Comparison of ENCODE assay signal across 10 cellular contexts in the genomic region with DNA sequence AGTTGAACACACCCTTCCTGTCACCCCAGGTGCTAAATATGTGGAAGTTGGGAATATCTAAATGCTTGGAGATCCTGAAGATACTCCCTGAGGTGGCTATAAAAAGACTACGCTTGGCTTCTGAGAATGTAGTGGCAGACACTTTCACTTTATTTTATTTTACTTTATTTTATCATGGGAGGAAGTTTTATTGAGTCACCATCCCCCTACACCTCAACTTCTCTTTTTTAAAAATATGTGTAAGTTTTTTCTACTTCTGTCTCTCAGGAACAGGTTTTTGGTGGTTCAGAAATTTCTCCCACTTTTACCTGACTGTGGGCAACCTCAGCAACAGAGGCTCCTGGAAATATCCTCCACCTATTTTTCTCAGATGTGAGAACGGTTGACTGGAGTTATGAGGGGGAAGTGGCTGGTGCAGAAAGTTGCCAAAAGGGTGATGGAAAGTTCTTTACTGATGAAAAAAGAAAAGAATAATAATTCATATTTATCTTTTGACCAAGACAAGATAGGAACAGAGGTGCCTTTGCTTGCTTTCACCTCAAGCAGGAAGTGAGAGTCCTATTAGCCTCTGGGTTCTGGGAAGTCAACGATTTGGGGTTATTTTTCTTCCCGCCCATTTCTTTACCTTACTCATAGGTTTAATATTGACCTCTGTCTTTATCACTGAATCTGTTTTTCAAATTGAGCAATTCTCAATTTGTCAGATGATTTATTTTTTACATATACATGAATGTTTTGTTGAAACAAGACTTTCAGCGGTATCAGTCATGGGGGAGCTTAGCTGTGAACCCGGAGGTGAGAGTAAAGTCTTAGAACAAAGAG.
DNase-seq lines count a peak whose midpoint lies in the region; ATAC-seq and TF ChIP-seq lines count a peak whose summit lies in the region.
"Had no signal": no experiment of that assay in that cellular context is flagged by ENCODE, and none has a peak within 500 bp of the region (broad histone marks: within the 10 kb centered on the region; RNA-seq: fewer than 3 reads in every experiment).

No MANE protein-coding gene starts in this region.

- no peak overlapping the region for H3K4me3 ChIP-seq in CD8-positive, alpha-beta memory T cell (ENCODE audit: low read length)
- no peak overlapping the region for H3K4me3 ChIP-seq in tibial artery

- H3K36me3 Mint-ChIP-seq in CD8-positive, alpha-beta memory T cell: no peaks in the 10 kb centered on the region
- H3K36me3 Mint-ChIP-seq in T-helper 1 cell treated with Interleukin-12 subunit alpha and Interleukin-12 subunit beta and Interleukin-4 antibody, amounts not matched to agents 30 μg/mL and 1 μg/mL, for 36 hours (ENCODE audit: low read depth): no peaks in the 10 kb centered on the region

- H3K9me3 Mint-ChIP-seq in CD8-positive, alpha-beta memory T cell: no peaks in the 10 kb centered on the region
- no peaks in the 10 kb centered on the region for H3K9me3 Mint-ChIP-seq in T-helper 1 cell treated with Interleukin-12 subunit alpha and Interleukin-12 subunit beta and Interleukin-4 antibody, amounts not matched to agents 30 μg/mL and 1 μg/mL, for 36 hours

- H3K36me3 ChIP-seq in CD8-positive, alpha-beta memory T cell (ENCODE audit: insufficient read depth, low read length): no peaks in the 10 kb centered on the region
- no peaks in the 10 kb centered on the region for H3K36me3 ChIP-seq in tibial artery

- H3K27me3 Mint-ChIP-seq in CD8-positive, alpha-beta memory T cell: peaks cover 0 to 4% of the 10 kb centered on the region in 2 donors
- peaks cover 2% of the 10 kb centered on the region for H3K27me3 Mint-ChIP-seq in T-helper 1 cell treated with Interleukin-12 subunit alpha and Interleukin-12 subunit beta and Interleukin-4 antibody, amounts not matched to agents 30 μg/mL and 1 μg/mL, for 36 hours (ENCODE audit: low read depth)

- peaks cover 14 to 29% (median 20%) of the 10 kb centered on the region in 3 donors for H3K4me1 Mint-ChIP-seq in CD8-positive, alpha-beta memory T cell
- H3K4me1 Mint-ChIP-seq in T-helper 1 cell treated with Interleukin-12 subunit alpha and Interleukin-12 subunit beta and Interleukin-4 antibody, amounts not matched to agents 30 μg/mL and 1 μg/mL, for 36 hours (ENCODE audit: low read depth): peaks cover 25% of the 10 kb centered on the region

- H3K27ac ChIP-seq in CD8-positive, alpha-beta memory T cell (ENCODE audit: low read depth, low read length): no peak overlapping the region
- H3K27ac ChIP-seq in tibial artery: no peak overlapping the region
- H3K27ac ChIP-seq: parathyroid adenoma had no signal

- CTCF ChIA-PET in CD8-positive, alpha-beta memory T cell (lab: Charles Lee): interaction anchor here (1.2 kb wide), 1 partner anchor 11 kb away, joined by 4 read pairs; no protein-coding TSS in a partner anchor

- no peaks in the 10 kb centered on the region for H3K9me3 ChIP-seq in CD8-positive, alpha-beta memory T cell (ENCODE audit: low read length)
- H3K9me3 ChIP-seq in tibial artery: no peaks in the 10 kb centered on the region

- H3K4me1 ChIP-seq in CD8-positive, alpha-beta memory T cell (ENCODE audit: insufficient read depth, low read length): no peaks in the 10 kb centered on the region
- H3K4me1 ChIP-seq in tibial artery: peaks cover 0 to 5% (median 0%) of the 10 kb centered on the region in 4 donors
- H3K4me1 ChIP-seq: parathyroid adenoma had no signal

- H3K27me3 ChIP-seq in CD8-positive, alpha-beta memory T cell (ENCODE audit: insufficient read depth, low read length, poor library complexity, severe bottlenecking): no peaks in the 10 kb centered on the region
- H3K27me3 ChIP-seq in tibial artery: no peaks in the 10 kb centered on the region

- H3K4me3 Mint-ChIP-seq in CD8-positive, alpha-beta memory T cell: peak overlapping the region; percentile 6 to 79 (median 63)
- H3K4me3 Mint-ChIP-seq in T-helper 1 cell treated with Interleukin-12 subunit alpha and Interleukin-12 subunit beta and Interleukin-4 antibody, amounts not matched to agents 30 μg/mL and 1 μg/mL, for 36 hours: no peak overlapping the region

- peak; percentile 62 for ATAC-seq in GM19324 (IDR thresholded peaks at IDR 0.05; ENCODE audit: low FRiP score, unreplicated experiment)
- peak; percentile 66 for ATAC-seq in HG03060 (IDR thresholded peaks at IDR 0.05; ENCODE audit: low read depth, unreplicated experiment)

- no peak for DNase-seq in CD8-positive, alpha-beta memory T cell
- DNase-seq in tibial artery (no peak), AG20443 (ENCODE audit: low spot score) (no peak), SK-N-DZ (ENCODE audit: low spot score) (no peak), amniotic stem cell (lab: John Stamatoyannopoulos, UW) (no peak)
- DNase-seq: NCI-H187 had no signal

- POLR2A ChIA-PET in CD8-positive, alpha-beta memory T cell (lab: Charles Lee): no interaction called here

- peak overlapping the region in 1 of 8 donors; percentile 22 for H3K27ac Mint-ChIP-seq in CD8-positive, alpha-beta memory T cell
- H3K27ac Mint-ChIP-seq in T-helper 1 cell treated with Interleukin-12 subunit alpha and Interleukin-12 subunit beta and Interleukin-4 antibody, amounts not matched to agents 30 μg/mL and 1 μg/mL, for 36 hours: peak overlapping the region; percentile 2

- TF ChIP-seq CTCF in tibial artery (IDR thresholded peaks at IDR 0.05): no peak

- intact Hi-C loops in tibial artery (cut with DNase I; ENCODE audit: low total_unique reads): no loop called here
